ENCODE assay signal across 8 cellular contexts in genomic region chr3:179652467-179653105, GRCh38. TPM values are rescaled to one million over a fixed set of nuclear protein-coding genes. Genes with fewer than 3 reads are reported as not detected.
DNase-seq lines count a peak whose midpoint lies in the region; ATAC-seq and TF ChIP-seq lines count a peak whose summit lies in the region.

A gene with protein sequence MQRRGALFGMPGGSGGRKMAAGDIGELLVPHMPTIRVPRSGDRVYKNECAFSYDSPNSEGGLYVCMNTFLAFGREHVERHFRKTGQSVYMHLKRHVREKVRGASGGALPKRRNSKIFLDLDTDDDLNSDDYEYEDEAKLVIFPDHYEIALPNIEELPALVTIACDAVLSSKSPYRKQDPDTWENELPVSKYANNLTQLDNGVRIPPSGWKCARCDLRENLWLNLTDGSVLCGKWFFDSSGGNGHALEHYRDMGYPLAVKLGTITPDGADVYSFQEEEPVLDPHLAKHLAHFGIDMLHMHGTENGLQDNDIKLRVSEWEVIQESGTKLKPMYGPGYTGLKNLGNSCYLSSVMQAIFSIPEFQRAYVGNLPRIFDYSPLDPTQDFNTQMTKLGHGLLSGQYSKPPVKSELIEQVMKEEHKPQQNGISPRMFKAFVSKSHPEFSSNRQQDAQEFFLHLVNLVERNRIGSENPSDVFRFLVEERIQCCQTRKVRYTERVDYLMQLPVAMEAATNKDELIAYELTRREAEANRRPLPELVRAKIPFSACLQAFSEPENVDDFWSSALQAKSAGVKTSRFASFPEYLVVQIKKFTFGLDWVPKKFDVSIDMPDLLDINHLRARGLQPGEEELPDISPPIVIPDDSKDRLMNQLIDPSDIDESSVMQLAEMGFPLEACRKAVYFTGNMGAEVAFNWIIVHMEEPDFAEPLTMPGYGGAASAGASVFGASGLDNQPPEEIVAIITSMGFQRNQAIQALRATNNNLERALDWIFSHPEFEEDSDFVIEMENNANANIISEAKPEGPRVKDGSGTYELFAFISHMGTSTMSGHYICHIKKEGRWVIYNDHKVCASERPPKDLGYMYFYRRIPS (plus strand): TSS chr3:179653040. CDS start chr3:179653226, 186 bp downstream.

- H3K4me2 ChIP-seq in GM23248 (ENCODE audit: unreplicated experiment) = peak within 1 kb of the TSS; percentile 90

- 1 to 2% methylated on average over 19 to 51 of the region's 58 CpGs for WGBS in GM23248 (ENCODE audit: low coverage in 1 of 2, low lambda C conversion rate in 2 of 2, missing lambda C conversion rate in 2 of 2), 2 experiments

- H3K36me3 ChIP-seq in GM23248 (ENCODE audit: low read depth) (no peaks in the 10 kb centered on the region), KOPT-K1 (ENCODE audit: insufficient read depth, low read length) (0 out of 2 replicates have a peak, but pooled peaks cover 9% of the 10 kb centered on the region), thoracic aorta (no peaks in the 10 kb centered on the region)

- peak within 1 kb of the TSS; percentile 88 for H3K9ac ChIP-seq in GM23248

- DNase-seq in GF-D8 (lab: John Stamatoyannopoulos, UW) (peak; percentile 42), GM23248 (peak; percentile 87), SHP77 treated with DMSO at 0.1 percent for 48 hours (lab: John Stamatoyannopoulos, UW) (peak; percentile 23), globus pallidus (ENCODE audit: low spot score) (peak; percentile 88), occipital lobe (lab: John Stamatoyannopoulos, UW) (peak; percentile 79), thoracic aorta (ENCODE audit: low spot score) (peak; percentile 5)
- peak; percentile 63 for DNase-seq in activated naive CD4-positive, alpha-beta T cell treated with anti-CD3 and anti-CD28 coated beads, Interleukin-2, amount 50 U/mL, for 16 hours

- H3K4me3 ChIP-seq in GM23248 = peak within 1 kb of the TSS; percentile 95
- peak within 1 kb of the TSS; percentile 89 for H3K4me3 ChIP-seq in thoracic aorta

- H3K9me3 ChIP-seq in GM23248 (ENCODE audit: low read depth) = no peaks in the 10 kb centered on the region
- H3K9me3 ChIP-seq in KOPT-K1 (ENCODE audit: insufficient read depth, low read length, poor library complexity, severe bottlenecking) = no peaks in the 10 kb centered on the region
- no peaks in the 10 kb centered on the region for H3K9me3 ChIP-seq in thoracic aorta

- H3K9me2 ChIP-seq in GM23248 (ENCODE audit: insufficient read depth) = no peaks in the 10 kb centered on the region

- H3K79me2 ChIP-seq in GM23248 (ENCODE audit: insufficient read depth) = peaks cover 38% of the 10 kb centered on the region

- in situ Hi-C loops in GM23248 (cut with MboI) = no loop called here

- peak; percentile 54 for ATAC-seq in thoracic aorta (ENCODE audit: insufficient number of reproducible peaks, low FRiP score, low read depth)

- no peaks in the 10 kb centered on the region for H3K27me3 ChIP-seq in GM23248 (replicated peaks; ENCODE audit: insufficient read depth)
- H3K27me3 ChIP-seq in thoracic aorta (replicated peaks; ENCODE audit: insufficient read depth) = no peaks in the 10 kb centered on the region

- peaks cover 23% of the 10 kb centered on the region for H3F3A ChIP-seq in GM23248 (ENCODE audit: insufficient read depth)

- peak within 1 kb of the TSS; percentile 98 for H2AFZ ChIP-seq in GM23248

- H3K27ac ChIP-seq in GM23248 = peak within 1 kb of the TSS; percentile 86
- H3K27ac ChIP-seq in KOPT-K1 (ENCODE audit: low read depth, low read length, poor library complexity, severe bottlenecking) = peak within 1 kb of the TSS; percentile 81
- H3K27ac ChIP-seq in thoracic aorta = peak within 1 kb of the TSS; percentile 89 to 94

- H3K4me1 ChIP-seq in GM23248 (ENCODE audit: insufficient read depth) (peaks cover 8% of the 10 kb centered on the region; the same call in 1 of the 2 replicates), thoracic aorta (ENCODE audit: control insufficient read depth in 1 of 2, low read depth in 2 of 2) (peaks cover 6 to 7% of the 10 kb centered on the region in 2 donors)

- H4K20me1 ChIP-seq in GM23248 (ENCODE audit: insufficient read depth) = no peaks in the 10 kb centered on the region

- peak; percentile 33 for TF ChIP-seq CTCF in thoracic aorta (IDR thresholded peaks at IDR 0.05)

RNA-seq across cellular contexts. Expression of the gene that starts here (rescaled TPM):
- total RNA-seq in GM23248 (2014; rRNA removed; shearing (Covaris generic)) = 4.6 and 8.2 TPM in 2 replicates
- 6.0 and 9.2 TPM in 2 replicates for polyA plus RNA-seq in GM23248 (2016; fragmentation: Nextera tagmentation; extraction: Ambion mirVana)
- total RNA-seq in occipital lobe (13.3 TPM), thoracic aorta (1 to 10 TPM; 5.1 to 8.2 TPM)

Comparison
In these comparisons a context has a peak if more than half of its experiments do, and no peak if none do; other contexts are left out.
1. Peak in every context shown above with its lines: DNase-seq, ATAC-seq, H3K4me3 ChIP-seq and H3K27ac ChIP-seq.
2. DNase-seq: peak in every context shown above with its lines; median percentile 88 in globus pallidus; 87 in GM23248; 79 in occipital lobe; 63 in activated naive CD4-positive, alpha-beta T cell treated with anti-CD3 and anti-CD28 coated beads, Interleukin-2, amount 50 U/mL, for 16 hours; 42 in GF-D8; 23 in SHP77 treated with DMSO at 0.1 percent for 48 hours; 5 in thoracic aorta.